In genomic region chr15:75538376-75538775, GRCh38 we compare ENCODE assay signal across 32 cellular contexts.
"Had no signal": no experiment of that assay in that cellular context is flagged by ENCODE, and none has a peak within 500 bp of the region (broad histone marks: within the 10 kb centered on the region; RNA-seq: fewer than 3 reads in every experiment).

No MANE protein-coding gene starts in this region.

- H3K27ac Mint-ChIP-seq: activated CD4-positive, alpha-beta memory T cell treated with anti-CD3 and anti-CD28 coated beads for 36 hours; activated CD4-positive, alpha-beta T cell treated with anti-CD3 and anti-CD28 coated beads, Interleukin-2, amount 10 ng/mL, durations not matched to agents 24 days and 14 days; activated T-cell treated with anti-CD3 and anti-CD28 coated beads, Interleukin-2, amount 50 U/mL, for 24 hours; activated T-helper 17 cell treated with anti-CD3 and anti-CD28 coated beads, Interleukin-2, amount 50 U/mL, for 72 hours; memory B cell; stimulated activated naive CD8-positive, alpha-beta T cell treated with anti-CD3 and anti-CD28 coated beads, Interleukin-15, Interleukin-2, amounts not matched to agents 100 ng/mL and 50 ng/mL, for 24 hours; T-helper 1 cell treated with Interleukin-12 subunit alpha and Interleukin-12 subunit beta and Interleukin-4 antibody, amounts not matched to agents 30 μg/mL and 1 μg/mL, for 36 hours; type B pancreatic cell had no signal

- H3K9me3 Mint-ChIP-seq: activated CD4-positive, alpha-beta memory T cell treated with anti-CD3 and anti-CD28 coated beads for 36 hours; activated CD4-positive, alpha-beta T cell treated with anti-CD3 and anti-CD28 coated beads, Interleukin-2, amount 10 ng/mL, durations not matched to agents 24 days and 14 days; activated T-cell treated with anti-CD3 and anti-CD28 coated beads, Interleukin-2, amount 50 U/mL, for 24 hours; activated T-helper 17 cell treated with anti-CD3 and anti-CD28 coated beads, Interleukin-2, amount 50 U/mL, for 72 hours; memory B cell; natural killer cell; stimulated activated naive CD8-positive, alpha-beta T cell treated with anti-CD3 and anti-CD28 coated beads, Interleukin-15, Interleukin-2, amounts not matched to agents 100 ng/mL and 50 ng/mL, for 24 hours; T-helper 1 cell treated with Interleukin-12 subunit alpha and Interleukin-12 subunit beta and Interleukin-4 antibody, amounts not matched to agents 30 μg/mL and 1 μg/mL, for 36 hours; type B pancreatic cell had no signal

- H3K4me3 ChIP-seq: heart left ventricle, ovary, skin epidermis, thoracic aorta, uterus had no signal

- H3K27me3 Mint-ChIP-seq: activated CD4-positive, alpha-beta memory T cell treated with anti-CD3 and anti-CD28 coated beads for 36 hours; activated CD4-positive, alpha-beta T cell treated with anti-CD3 and anti-CD28 coated beads, Interleukin-2, amount 10 ng/mL, durations not matched to agents 24 days and 14 days; activated T-cell treated with anti-CD3 and anti-CD28 coated beads, Interleukin-2, amount 50 U/mL, for 24 hours; activated T-helper 17 cell treated with anti-CD3 and anti-CD28 coated beads, Interleukin-2, amount 50 U/mL, for 72 hours; memory B cell; progenitor cell of endocrine pancreas; stimulated activated naive CD8-positive, alpha-beta T cell treated with anti-CD3 and anti-CD28 coated beads, Interleukin-15, Interleukin-2, amounts not matched to agents 100 ng/mL and 50 ng/mL, for 24 hours; type B pancreatic cell had no signal

- H3K27ac ChIP-seq: heart left ventricle, neutrophil, ovary, skin epidermis, thoracic aorta, uterus, WERI-Rb-1 had no signal

- H3K9me3 ChIP-seq: heart left ventricle, neutrophil, ovary, thoracic aorta, uterus had no signal

- H3K27me3 ChIP-seq: heart left ventricle, neutrophil, ovary, uterus had no signal

- DNase-seq: activated CD4-positive, alpha-beta memory T cell treated with anti-CD3 and anti-CD28 coated beads for 36 hours; activated CD4-positive, alpha-beta T cell treated with anti-CD3 and anti-CD28 coated beads, Interleukin-2, amount 10 ng/mL, durations not matched to agents 24 days and 14 days; activated CD4-positive, CD25-positive, alpha-beta regulatory T cell treated with anti-CD3 and anti-CD28 coated beads, Interleukin-2, amount 50 U/mL, for 72 hours; activated CD8-positive, alpha-beta memory T cell treated with anti-CD3 and anti-CD28 coated beads, Interleukin-2, amount 50 U/mL, for 48 hours; activated gamma-delta T cell treated with Interleukin-2 at 50 U/mL for 16 hours; activated naive CD4-positive, alpha-beta T cell treated with anti-CD3 and anti-CD28 coated beads, Interleukin-2, amount 50 U/mL, for 16 hours; activated T-cell treated with anti-CD3 and anti-CD28 coated beads, Interleukin-2, amount 50 U/mL, for 24 hours; amygdala; cortex of kidney; foreskin fibroblast; heart left ventricle; hypothalamus; natural killer cell; ovary; retina; stimulated activated CD4-positive, alpha-beta T cell treated with anti-CD3 and anti-CD28 coated beads, Interleukin-12 subunit alpha, Interleukin-12 subunit beta, amount 100 ng/mL, for 4 hours; stimulated activated CD4-positive, alpha-beta T cell treated with anti-CD3 and anti-CD28 coated beads, Interleukin-4, amount 100 ng/mL, for 1 hour; SW 1271; T-helper 9 cell; uterus; WERI-Rb-1 had no signal

- H3K36me3 Mint-ChIP-seq: memory B cell, natural killer cell had no signal

- H3K36me3 ChIP-seq: heart left ventricle, neutrophil, ovary, thoracic aorta, uterus, WERI-Rb-1 had no signal

- H3K4me1 Mint-ChIP-seq: memory B cell had no signal

- ATAC-seq: activated T-helper 17 cell treated with anti-CD3 and anti-CD28 coated beads, Interleukin-2, amount 50 U/mL, for 72 hours; esophagus mucosa; heart left ventricle; natural killer cell; sciatic nerve had no signal

- H3K4me3 Mint-ChIP-seq: activated CD4-positive, alpha-beta memory T cell treated with anti-CD3 and anti-CD28 coated beads for 36 hours; activated CD4-positive, alpha-beta T cell treated with anti-CD3 and anti-CD28 coated beads, Interleukin-2, amount 10 ng/mL, durations not matched to agents 24 days and 14 days; activated T-cell treated with anti-CD3 and anti-CD28 coated beads, Interleukin-2, amount 50 U/mL, for 24 hours; activated T-helper 17 cell treated with anti-CD3 and anti-CD28 coated beads, Interleukin-2, amount 50 U/mL, for 72 hours; memory B cell; natural killer cell; stimulated activated naive CD8-positive, alpha-beta T cell treated with anti-CD3 and anti-CD28 coated beads, Interleukin-15, Interleukin-2, amounts not matched to agents 100 ng/mL and 50 ng/mL, for 24 hours; T-helper 1 cell treated with Interleukin-12 subunit alpha and Interleukin-12 subunit beta and Interleukin-4 antibody, amounts not matched to agents 30 μg/mL and 1 μg/mL, for 36 hours; type B pancreatic cell had no signal
